ENCODE assay signal across 8 cellular contexts in genomic region chr1:197911857-197912696, GRCh38. TPM values are rescaled to one million over a fixed set of nuclear protein-coding genes. Genes with fewer than 3 reads are reported as not detected.
DNase-seq lines count a peak whose midpoint lies in the region; ATAC-seq and TF ChIP-seq lines count a peak whose summit lies in the region.

No MANE protein-coding gene starts in this region.

- intact Hi-C loops in esophagus squamous epithelium (cut with DNase I) (no loop called here), colonic mucosa (cut with DNase I) (no loop called here)

- H3K27me3 Mint-ChIP-seq in activated CD8-positive, alpha-beta memory T cell treated with anti-CD3 and anti-CD28 coated beads, Interleukin-2, amount 10 ng/mL, durations not matched to agents 7 days and 5 days, result peaks cover 98% of the 10 kb centered on the region

- peaks cover 47 to 76% (median 47%) of the 10 kb centered on the region in 3 donors for H3K4me1 ChIP-seq in esophagus squamous epithelium
- peaks cover 33 to 52% (median 50%) of the 10 kb centered on the region in 3 donors for H3K4me1 ChIP-seq in skeletal muscle tissue (ENCODE audit: control insufficient read depth in 3 of 3, insufficient read depth in 3 of 3, low read length in 3 of 3)
- H3K4me1 ChIP-seq in colonic mucosa, result peaks cover 16% of the 10 kb centered on the region

- H3K36me3 ChIP-seq in SU-DHL-6 (ENCODE audit: low read length) (no peaks in the 10 kb centered on the region), esophagus squamous epithelium (no peaks in the 10 kb centered on the region), skeletal muscle tissue (ENCODE audit: control insufficient read depth in 3 of 3, insufficient read depth in 3 of 3, low read length in 3 of 3) (no peaks in the 10 kb centered on the region), colonic mucosa (no peaks in the 10 kb centered on the region)

- peak overlapping the region; percentile 50 for H3K4me2 ChIP-seq in SU-DHL-6 (ENCODE audit: low read depth, low read length, poor library complexity, severe bottlenecking)

- H3K4me1 Mint-ChIP-seq in activated CD8-positive, alpha-beta memory T cell treated with anti-CD3 and anti-CD28 coated beads, Interleukin-2, amount 10 ng/mL, durations not matched to agents 7 days and 5 days, result peaks cover 66% of the 10 kb centered on the region

- H3K27me3 ChIP-seq in SU-DHL-6 (ENCODE audit: low read length), result no peaks in the 10 kb centered on the region
- H3K27me3 ChIP-seq in esophagus squamous epithelium, result peaks cover 25 to 100% (median 80%) of the 10 kb centered on the region in 4 donors
- peaks cover 92 to 99% (median 98%) of the 10 kb centered on the region in 3 donors for H3K27me3 ChIP-seq in skeletal muscle tissue (ENCODE audit: control insufficient read depth in 3 of 3, insufficient read depth in 3 of 3, low read length in 3 of 3)
- peaks cover 97% of the 10 kb centered on the region for H3K27me3 ChIP-seq in colonic mucosa

- TF ChIP-seq POLR2A in esophagus squamous epithelium (IDR thresholded peaks at IDR 0.05), result no peak

- no peaks in the 10 kb centered on the region for H3K9me3 Mint-ChIP-seq in activated CD8-positive, alpha-beta memory T cell treated with anti-CD3 and anti-CD28 coated beads, Interleukin-2, amount 10 ng/mL, durations not matched to agents 7 days and 5 days (ENCODE audit: low read depth)

- H3K79me2 ChIP-seq in SU-DHL-6 (ENCODE audit: insufficient read depth, low read length), result no peaks in the 10 kb centered on the region

- peak overlapping the region; percentile 72 for H3K4me3 Mint-ChIP-seq in activated CD8-positive, alpha-beta memory T cell treated with anti-CD3 and anti-CD28 coated beads, Interleukin-2, amount 10 ng/mL, durations not matched to agents 7 days and 5 days

- CTCF ChIA-PET in activated CD8-positive, alpha-beta memory T cell treated with anti-CD3 and anti-CD28 coated beads, Interleukin-2, amount 10 ng/mL, durations not matched to agents 7 days and 5 days (lab: Charles Lee), result interaction anchor here (0.7 kb wide), 1 partner anchor 10 kb away, joined by 3 read pairs; the partner anchor contains the start of gene C1orf53

- H2AFZ ChIP-seq in SU-DHL-6 (ENCODE audit: low read depth, low read length, severe bottlenecking), result peak overlapping the region; percentile 72

- TF ChIP-seq CTCF in SU-DHL-6 (IDR thresholded peaks at IDR 0.05; ENCODE audit: insufficient read depth, low read length, poor library complexity, severe bottlenecking) (no peak), esophagus squamous epithelium (IDR thresholded peaks at IDR 0.05) (no peak), colonic mucosa (IDR thresholded peaks at IDR 0.05) (no peak)

- peak overlapping the region; percentile 29 for H3K27ac Mint-ChIP-seq in activated CD8-positive, alpha-beta memory T cell treated with anti-CD3 and anti-CD28 coated beads, Interleukin-2, amount 10 ng/mL, durations not matched to agents 7 days and 5 days

- no peaks in the 10 kb centered on the region for H4K20me1 ChIP-seq in SU-DHL-6 (ENCODE audit: low read depth, low read length)

- H3K9me3 ChIP-seq in SU-DHL-6 (ENCODE audit: insufficient read depth, low read length) (no peaks in the 10 kb centered on the region), esophagus squamous epithelium (no peaks in the 10 kb centered on the region), skeletal muscle tissue (ENCODE audit: control insufficient read depth in 3 of 3, low read length in 3 of 3) (no peaks in the 10 kb centered on the region), colonic mucosa (no peaks in the 10 kb centered on the region)

- no peaks in the 10 kb centered on the region for H3F3A ChIP-seq in SU-DHL-6 (ENCODE audit: insufficient read depth)

- no peaks in the 10 kb centered on the region for H3K9me2 ChIP-seq in SU-DHL-6 (replicated peaks; ENCODE audit: insufficient read depth, low read length)

- H3K36me3 Mint-ChIP-seq in activated CD8-positive, alpha-beta memory T cell treated with anti-CD3 and anti-CD28 coated beads, Interleukin-2, amount 10 ng/mL, durations not matched to agents 7 days and 5 days, result peaks cover 2% of the 10 kb centered on the region

- WGBS in esophagus squamous epithelium, 2 donors, result 3 to 4% methylated on average over 18 to 38 of the region's 46 CpGs

- peak overlapping the region; percentile 5; the same call in 1 of the 2 replicates for H3K9ac ChIP-seq in SU-DHL-6 (ENCODE audit: low read length)
- no peak overlapping the region for H3K9ac ChIP-seq in skeletal muscle tissue (ENCODE audit: low read depth in 1 of 3, low read length in 3 of 3)
- no peak overlapping the region for H3K9ac ChIP-seq in colonic mucosa (ENCODE audit: low read depth in 2 of 2, low read length in 2 of 2)

- H3K4me3 ChIP-seq in SU-DHL-6 (ENCODE audit: insufficient read depth, low read length, poor library complexity, severe bottlenecking), result no peak overlapping the region
- H3K4me3 ChIP-seq in esophagus squamous epithelium, result peak overlapping the region; percentile 8 to 46 (median 18)
- H3K4me3 ChIP-seq in skeletal muscle tissue (ENCODE audit: low read length in 3 of 3), result peak overlapping the region in 2 of 3 donors; percentile 36 to 47
- H3K4me3 ChIP-seq in colonic mucosa, result no peak overlapping the region

- ATAC-seq in activated CD8-positive, alpha-beta memory T cell treated with anti-CD3 and anti-CD28 coated beads, Interleukin-2, amount 10 ng/mL, durations not matched to agents 7 days and 5 days, result no peak
- ATAC-seq in HG02798 (IDR thresholded peaks at IDR 0.05; ENCODE audit: poor library complexity, unreplicated experiment), result no peak

- DNase-seq in activated CD8-positive, alpha-beta memory T cell treated with anti-CD3 and anti-CD28 coated beads, Interleukin-2, amount 10 ng/mL, durations not matched to agents 7 days and 5 days, result no peak
- DNase-seq in activated CD8-positive, alpha-beta memory T cell treated with anti-CD3 and anti-CD28 coated beads, Interleukin-2, amount 50 U/mL, for 4 hours, result no peak
- DNase-seq in esophagus squamous epithelium (lab: John Stamatoyannopoulos, UW), result no peak
- no peak for DNase-seq in colonic mucosa
- no peak for DNase-seq in GF-D8 (lab: John Stamatoyannopoulos, UW)

- H3K27ac ChIP-seq in SU-DHL-6 (ENCODE audit: low read depth, low read length) (no peak overlapping the region), esophagus squamous epithelium (no peak overlapping the region), skeletal muscle tissue (ENCODE audit: low read depth, low read length) (no peak overlapping the region), colonic mucosa (no peak overlapping the region)

RNA-seq across cellular contexts. Expression of gene LHX9, which starts 5.1 kb away (rescaled TPM):
- total RNA-seq in activated CD8-positive, alpha-beta memory T cell treated with anti-CD3 and anti-CD28 coated beads, Interleukin-2, amount 10 ng/mL, durations not matched to agents 7 days and 5 days, result under 1 TPM in 1 of 2 experiments, not detected in 1; 0.42 TPM
- total RNA-seq in esophagus squamous epithelium (not detected), skeletal muscle tissue (0.52 TPM), colonic mucosa (under 1 TPM in 1 of 2 donors, not detected in 1; 0.10 TPM)

RNA-seq across cellular contexts. Expression of gene C1orf53, which starts 9.6 kb away (rescaled TPM):
- total RNA-seq in activated CD8-positive, alpha-beta memory T cell treated with anti-CD3 and anti-CD28 coated beads, Interleukin-2, amount 10 ng/mL, durations not matched to agents 7 days and 5 days, result 1 to 10 TPM in 1 of 2 experiments, under 1 TPM in 1; 0.55 to 2.5 TPM
- total RNA-seq in esophagus squamous epithelium (1 to 10 TPM in 2 of 4 donors, not detected in 2; 3.4 to 7.2 TPM), skeletal muscle tissue (not detected), colonic mucosa (1 to 10 TPM; 2.7 to 5.4 TPM)

Comparison
In these comparisons a context has a peak if more than half of its experiments do, and no peak if none do; other contexts are left out.
1. H3K4me3 ChIP-seq: peak in esophagus squamous epithelium (4 of 4) and skeletal muscle tissue (2 of 3); none in SU-DHL-6 (single experiment) and colonic mucosa (single experiment).